13 cellular contexts compared by ENCODE assay signal in genomic region chr10:31586708-31587107, GRCh38.
DNase-seq lines count a peak whose midpoint lies in the region; ATAC-seq, FAIRE-seq and TF ChIP-seq lines count a peak whose summit lies in the region.
"Had no signal": no experiment of that assay in that cellular context is flagged by ENCODE, and none has a peak within 500 bp of the region (broad histone marks: within the 10 kb centered on the region; RNA-seq: fewer than 3 reads in every experiment).

No MANE protein-coding gene starts in this region.

- POLR2A ChIA-PET in activated naive CD8-positive, alpha-beta T cell treated with anti-CD3 and anti-CD28 coated beads, Interleukin-2, amount 10 ng/mL, durations not matched to agents 7 days and 5 days (lab: Charles Lee) = no interaction called here
- POLR2A ChIA-PET in MCF 10A (lab: Yijun Ruan, JAX) = interaction anchor here (0.5 kb wide), 1 partner anchor 306 kb away, joined by 3 read pairs; no protein-coding TSS in a partner anchor

- FAIRE-seq in RCC 7860 (lab: Jason Lieb, UNC) = no peak
- FAIRE-seq: GM19239 had no signal

- no peaks in the 10 kb centered on the region for H3K36me3 Mint-ChIP-seq in stimulated activated naive CD8-positive, alpha-beta T cell treated with anti-CD3 and anti-CD28 coated beads, Interleukin-15, Interleukin-2, amounts not matched to agents 100 ng/mL and 50 ng/mL, for 24 hours (ENCODE audit: low read depth)
- H3K36me3 Mint-ChIP-seq in activated naive CD8-positive, alpha-beta T cell treated with anti-CD3 and anti-CD28 coated beads, Interleukin-2, amount 10 ng/mL, durations not matched to agents 7 days and 5 days = no peaks in the 10 kb centered on the region
- no peaks in the 10 kb centered on the region for H3K36me3 Mint-ChIP-seq in MCF 10A (ENCODE audit: insufficient read depth, unreplicated experiment)

- no TSS peak for BruUV-seq in MCF 10A (replicated peaks; lab: Mats Ljungman, UMichigan)

- no peak overlapping the region for H3K27ac Mint-ChIP-seq in stimulated activated naive CD8-positive, alpha-beta T cell treated with anti-CD3 and anti-CD28 coated beads, Interleukin-15, Interleukin-2, amounts not matched to agents 100 ng/mL and 50 ng/mL, for 24 hours
- no peak overlapping the region for H3K27ac Mint-ChIP-seq in activated naive CD8-positive, alpha-beta T cell treated with anti-CD3 and anti-CD28 coated beads, Interleukin-2, amount 10 ng/mL, durations not matched to agents 7 days and 5 days
- no peak overlapping the region for H3K27ac Mint-ChIP-seq in MCF 10A (ENCODE audit: low read depth, unreplicated experiment)

- ATAC-seq in stimulated activated naive CD8-positive, alpha-beta T cell treated with anti-CD3 and anti-CD28 coated beads, Interleukin-15, Interleukin-2, amounts not matched to agents 100 U/mL and 50 U/mL, for 24 hours = no peak
- no peak for ATAC-seq in activated naive CD8-positive, alpha-beta T cell treated with anti-CD3 and anti-CD28 coated beads, Interleukin-2, amount 10 ng/mL, durations not matched to agents 7 days and 5 days (ENCODE audit: low read depth)

- no peak for TF ChIP-seq CTCF in MCF 10A (IDR thresholded peaks at IDR 0.05; ENCODE audit: unreplicated experiment)

- H3K4me1 ChIP-seq in muscle layer of duodenum (ENCODE audit: control insufficient read depth in 1 of 2, insufficient read depth in 2 of 2, low read length in 2 of 2) = peaks cover 18 to 30% of the 10 kb centered on the region in 2 donors
- H3K4me1 ChIP-seq: parathyroid adenoma had no signal

- no peak overlapping the region for H3K4me3 ChIP-seq in muscle layer of duodenum (ENCODE audit: low read depth in 1 of 2, low read length in 2 of 2)

- H3K27me3 Mint-ChIP-seq in stimulated activated naive CD8-positive, alpha-beta T cell treated with anti-CD3 and anti-CD28 coated beads, Interleukin-15, Interleukin-2, amounts not matched to agents 100 ng/mL and 50 ng/mL, for 24 hours = peaks cover 38% of the 10 kb centered on the region
- H3K27me3 Mint-ChIP-seq in activated naive CD8-positive, alpha-beta T cell treated with anti-CD3 and anti-CD28 coated beads, Interleukin-2, amount 10 ng/mL, durations not matched to agents 7 days and 5 days = no peaks in the 10 kb centered on the region
- no peaks in the 10 kb centered on the region for H3K27me3 Mint-ChIP-seq in MCF 10A (ENCODE audit: insufficient read depth, unreplicated experiment)

- intact Hi-C loops in MCF 10A (cut with micrococcal nuclease) = no loop called here

- H3K27me3 ChIP-seq in muscle layer of duodenum (ENCODE audit: low read depth, low read length) = no peaks in the 10 kb centered on the region
- H3K27me3 ChIP-seq: BE2C had no signal

- H3K4me1 Mint-ChIP-seq in stimulated activated naive CD8-positive, alpha-beta T cell treated with anti-CD3 and anti-CD28 coated beads, Interleukin-15, Interleukin-2, amounts not matched to agents 100 ng/mL and 50 ng/mL, for 24 hours (ENCODE audit: low read depth) = peaks cover 11% of the 10 kb centered on the region
- H3K4me1 Mint-ChIP-seq in activated naive CD8-positive, alpha-beta T cell treated with anti-CD3 and anti-CD28 coated beads, Interleukin-2, amount 10 ng/mL, durations not matched to agents 7 days and 5 days = peaks cover 9% of the 10 kb centered on the region
- no peaks in the 10 kb centered on the region for H3K4me1 Mint-ChIP-seq in MCF 10A (ENCODE audit: insufficient read depth, unreplicated experiment)

- CTCF ChIA-PET in MCF 10A (lab: Yijun Ruan, JAX) = interaction anchor here (0.7 kb wide), 1 partner anchor 509 kb away, joined by 3 read pairs; no protein-coding TSS in a partner anchor

- H3K36me3 ChIP-seq in muscle layer of duodenum (ENCODE audit: control insufficient read depth in 1 of 2, insufficient read depth in 2 of 2, low read length in 2 of 2) = no peaks in the 10 kb centered on the region
- H3K36me3 ChIP-seq: BE2C had no signal

- H3K9me3 ChIP-seq in muscle layer of duodenum (ENCODE audit: control insufficient read depth in 1 of 2, low read length in 2 of 2) = no peaks in the 10 kb centered on the region
- H3K9me3 ChIP-seq: BE2C had no signal

- peaks cover 7% of the 10 kb centered on the region for H3K9me3 Mint-ChIP-seq in stimulated activated naive CD8-positive, alpha-beta T cell treated with anti-CD3 and anti-CD28 coated beads, Interleukin-15, Interleukin-2, amounts not matched to agents 100 ng/mL and 50 ng/mL, for 24 hours
- H3K9me3 Mint-ChIP-seq in activated naive CD8-positive, alpha-beta T cell treated with anti-CD3 and anti-CD28 coated beads, Interleukin-2, amount 10 ng/mL, durations not matched to agents 7 days and 5 days = peaks cover 6% of the 10 kb centered on the region
- no peaks in the 10 kb centered on the region for H3K9me3 Mint-ChIP-seq in MCF 10A (ENCODE audit: unreplicated experiment)

- DNase-seq in stimulated activated naive CD8-positive, alpha-beta T cell treated with anti-CD3 and anti-CD28 coated beads, Interleukin-15, Interleukin-2, amounts not matched to agents 100 U/mL and 50 U/mL, for 24 hours = no peak
- no peak for DNase-seq in activated naive CD8-positive, alpha-beta T cell treated with anti-CD3 and anti-CD28 coated beads, Interleukin-2, amount 10 ng/mL, durations not matched to agents 7 days and 5 days
- DNase-seq in RCC 7860 (ENCODE audit: low spot score) (no peak), MCF 10A (ENCODE audit: unreplicated experiment) (no peak), NCI-H524 treated with DMSO at 0.1 percent for 48 hours (lab: John Stamatoyannopoulos, UW) (no peak)
- DNase-seq: BE2C, mammary epithelial cell, trophoblast cell had no signal

- H3K27ac ChIP-seq in muscle layer of duodenum (ENCODE audit: low read length) = peak overlapping the region; percentile 31
- H3K27ac ChIP-seq: parathyroid adenoma, VCaP had no signal

- H3K4me3 Mint-ChIP-seq in stimulated activated naive CD8-positive, alpha-beta T cell treated with anti-CD3 and anti-CD28 coated beads, Interleukin-15, Interleukin-2, amounts not matched to agents 100 ng/mL and 50 ng/mL, for 24 hours = peak overlapping the region; percentile 30
- peak overlapping the region; percentile 44 for H3K4me3 Mint-ChIP-seq in activated naive CD8-positive, alpha-beta T cell treated with anti-CD3 and anti-CD28 coated beads, Interleukin-2, amount 10 ng/mL, durations not matched to agents 7 days and 5 days
- no peak overlapping the region for H3K4me3 Mint-ChIP-seq in MCF 10A (ENCODE audit: unreplicated experiment)
